ENCODE assay signal across 16 cellular contexts in genomic region chr20:33875055-33875454, GRCh38.
DNase-seq lines count a peak whose midpoint lies in the region; ATAC-seq lines count a peak whose summit lies in the region.
"Had no signal": no experiment of that assay in that cellular context is flagged by ENCODE, and none has a peak within 500 bp of the region (broad histone marks: within the 10 kb centered on the region; RNA-seq: fewer than 3 reads in every experiment).

No MANE protein-coding gene starts in this region.

- no peak overlapping the region for H3K27ac ChIP-seq in effector memory CD4-positive, alpha-beta T cell (ENCODE audit: insufficient read depth, low read length, poor library complexity, severe bottlenecking)
- H3K27ac ChIP-seq: neural progenitor cell, WERI-Rb-1 had no signal

- H3K27me3 ChIP-seq in effector memory CD4-positive, alpha-beta T cell (replicated peaks; ENCODE audit: control insufficient read depth, insufficient read depth, low read length, poor library complexity, severe bottlenecking) = no peaks in the 10 kb centered on the region
- H3K27me3 ChIP-seq: neural progenitor cell had no signal

- no peaks in the 10 kb centered on the region for H3K4me1 ChIP-seq in effector memory CD4-positive, alpha-beta T cell (ENCODE audit: control insufficient read depth, insufficient read depth, low read length, poor library complexity, severe bottlenecking)

- no peaks in the 10 kb centered on the region for H3K9me3 ChIP-seq in effector memory CD4-positive, alpha-beta T cell (ENCODE audit: control insufficient read depth, low read length)

- H3K36me3 ChIP-seq in effector memory CD4-positive, alpha-beta T cell (ENCODE audit: control insufficient read depth, insufficient read depth, low read length) = no peaks in the 10 kb centered on the region
- H3K36me3 ChIP-seq: neural progenitor cell, WERI-Rb-1 had no signal

- peak; percentile 74 for DNase-seq in germinal center (ENCODE audit: low spot score)
- DNase-seq in HuH-7.5 (ENCODE audit: low spot score) = no peak
- no peak for DNase-seq in effector memory CD4-positive, alpha-beta T cell
- no peak for DNase-seq in NCI-H2227 (lab: John Stamatoyannopoulos, UW; ENCODE audit: unreplicated experiment)
- DNase-seq: activated T-cell treated with anti-CD3 and anti-CD28 coated beads, Interleukin-2, amount 50 U/mL, for 4 hours; C1 segment of cervical spinal cord; effector memory CD8-positive, alpha-beta T cell; glutamatergic neuron; NCI-H226; WERI-Rb-1 had no signal

- ATAC-seq in GM18517 (IDR thresholded peaks at IDR 0.05; ENCODE audit: unreplicated experiment) (peak; percentile 91), GM21737 (IDR thresholded peaks at IDR 0.05; ENCODE audit: unreplicated experiment) (peak; percentile 76), HG03354 (IDR thresholded peaks at IDR 0.05; ENCODE audit: poor library complexity, severe bottlenecking, unreplicated experiment) (peak; percentile 82), HG03025 (IDR thresholded peaks at IDR 0.05; ENCODE audit: low FRiP score, unreplicated experiment) (no peak)
- ATAC-seq: activated T-cell treated with anti-CD3 and anti-CD28 coated beads, Interleukin-2, amount 50 U/mL, for 4 hours; effector memory CD8-positive, alpha-beta T cell; left colon had no signal

- H3K4me3 ChIP-seq in effector memory CD4-positive, alpha-beta T cell (ENCODE audit: insufficient read depth, low read depth, low read length, poor library complexity, severe bottlenecking) = no peak overlapping the region
- H3K4me3 ChIP-seq: neural progenitor cell had no signal
